In the genomic region with DNA sequence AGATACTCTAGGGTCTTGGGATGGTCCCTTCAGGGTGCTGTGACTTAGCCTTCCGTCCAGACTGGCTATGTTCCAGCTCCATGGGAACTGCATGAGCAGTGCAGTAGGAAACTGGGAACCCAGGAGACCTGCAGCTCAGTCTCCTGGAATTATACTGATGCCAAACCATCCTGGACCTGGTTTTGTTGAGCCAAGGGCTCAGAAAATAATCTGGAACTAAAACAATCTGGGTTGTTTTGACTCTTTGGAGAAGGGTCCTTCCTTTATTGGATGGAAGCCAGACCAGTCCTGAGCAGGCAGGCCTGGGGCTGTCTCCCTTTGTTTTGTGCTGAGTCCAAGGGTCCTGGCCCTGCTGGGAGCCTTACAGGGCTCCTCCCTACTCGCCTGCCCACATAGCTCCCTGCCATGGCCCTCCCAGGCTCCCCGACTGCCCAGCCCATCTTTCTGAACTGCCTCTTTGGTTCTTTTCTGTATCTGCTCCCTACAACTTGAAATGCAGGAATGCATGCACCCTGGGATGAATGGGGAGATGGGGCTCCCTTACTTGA, we compare ENCODE assay signal across 8 cellular contexts. TPM values are rescaled to one million over a fixed set of nuclear protein-coding genes. Genes with fewer than 3 reads are reported as not detected.
A peak's percentile ranks its signal among the peaks of the same experiment; 100 is the strongest.
DNase-seq lines count a peak whose midpoint lies in the region; ATAC-seq, FAIRE-seq and TF ChIP-seq lines count a peak whose summit lies in the region.

No MANE protein-coding gene starts in this region.

- H3K27ac ChIP-seq in right atrium auricular region (peak overlapping the region; percentile 93 to 96), GM12878 (ENCODE audit: control insufficient read depth, insufficient read depth) (no peak overlapping the region), mesodermal cell (ENCODE audit: low read depth, low read length, severe bottlenecking) (no peak overlapping the region)

- no peak for ATAC-seq in Right ventricle myocardium inferior
- no peak for ATAC-seq in GM12878

- BruUV-seq in GM12878 (replicated peaks; lab: Mats Ljungman, UMichigan): no TSS peak

- TF ChIP-seq EP300 in GM12878 (IDR thresholded peaks at IDR 0.05; ENCODE audit: borderline replicate concordance in 1 of 2, control insufficient read depth in 1 of 2, low read depth in 2 of 2, low read length in 2 of 2): no peak

- no peaks in the 10 kb centered on the region for H4K20me1 ChIP-seq in GM12878 (ENCODE audit: control insufficient read depth, insufficient read depth)

- H3K9me3 ChIP-seq in right atrium auricular region (no peaks in the 10 kb centered on the region), GM12878 (replicated peaks; ENCODE audit: control insufficient read depth, insufficient read depth, low read length) (no peaks in the 10 kb centered on the region), mesodermal cell (ENCODE audit: control insufficient read depth, low read length) (no peaks in the 10 kb centered on the region)

- in situ Hi-C loops in GM12878 (cut with MboI): no loop called here

- H3K4me3 ChIP-seq in right atrium auricular region (peak overlapping the region; percentile 63 to 79), GM12878 (peak overlapping the region; percentile 94), mesodermal cell (ENCODE audit: extremely low read depth, insufficient read depth, low read length, poor library complexity, severe bottlenecking) (peak overlapping the region; percentile 74)

- SMC1A ChIA-PET in GM12878 (lab: Charles Lee; ENCODE audit: uncharacterized antibody, unreplicated experiment): interaction anchor here (5.9 to 7.2 kb wide), 2 partner anchors 14 to 183 kb away, joined by 65 to 100 read pairs; a partner anchor contains a TSS

- peaks cover 23% of the 10 kb centered on the region for H3K79me2 ChIP-seq in GM12878 (ENCODE audit: control insufficient read depth, insufficient read depth, low read length)

- H2AFZ ChIP-seq in GM12878 (ENCODE audit: control insufficient read depth, low read depth, low read length): no peak overlapping the region

- H3K27me3 ChIP-seq in right atrium auricular region (no peaks in the 10 kb centered on the region), GM12878 (replicated peaks in 1 of 2; ENCODE audit: control insufficient read depth in 2 of 2, insufficient read depth in 2 of 2, low read length in 1 of 2) (no peaks in the 10 kb centered on the region)

- POLR2A ChIA-PET in GM12878 (lab: Charles Lee): interaction anchor here (0.5 to 3.4 kb wide), 2 partner anchors 27 to 553 kb away, joined by 3 to 18 read pairs; a partner anchor contains a TSS

- intact Hi-C loops in Right ventricle myocardium inferior (cut with DNase I): loop anchor here (5.0 kb wide), 1 partner anchor 186 kb away; no protein-coding TSS in a partner anchor
- intact Hi-C loops in GM12878 (cut with micrococcal nuclease; ENCODE audit: unreplicated experiment): loop anchor here (2.0 to 5.0 kb wide), 4 partner anchors 27 to 297 kb away; a partner anchor contains a TSS

- DNase-seq in right atrium auricular region (ENCODE audit: low spot score): no peak
- DNase-seq in Right ventricle myocardium inferior (ENCODE audit: missing footprints): no peak
- DNase-seq in GM12878 (ENCODE audit: low read depth, low spot score): no peak
- DNase-seq in D341Med (ENCODE audit: low spot score): no peak
- no peak for DNase-seq in effector CD4-positive, alpha-beta T cell
- DNase-seq in NOMO-1 treated with dmso at 0.1 percent for 144 hours (lab: John Stamatoyannopoulos, UW; ENCODE audit: unreplicated experiment): no peak
- DNase-seq in T1000 (lab: John Stamatoyannopoulos, UW): no peak

- no peak for TF ChIP-seq POLR2A in GM12878 (IDR thresholded peaks at IDR 0.05; ENCODE audit: low read depth, low read length)

- H3K9ac ChIP-seq in GM12878 (ENCODE audit: control insufficient read depth, insufficient read depth, low read length): peak overlapping the region; percentile 85

- CTCF ChIA-PET in GM12878 (lab: Yijun Ruan, JAX): interaction anchor here (1.6 to 10.4 kb wide), 4 partner anchors 14 to 185 kb away, joined by 4 to 167 read pairs (median 88); a partner anchor contains a TSS

- RAD21 ChIA-PET in GM12878 (lab: Charles Lee; ENCODE audit: unreplicated experiment): interaction anchor here (1.7 to 2.7 kb wide), 2 partner anchors 184 to 294 kb away, joined by 7 to 11 read pairs; no protein-coding TSS in a partner anchor

- FAIRE-seq in GM12878 (lab: Jason Lieb, UNC): no peak

- peak overlapping the region; percentile 98 for H3K4me2 ChIP-seq in GM12878 (ENCODE audit: control insufficient read depth, insufficient read depth)

- H3K4me1 ChIP-seq in right atrium auricular region (peaks cover 0 to 33% of the 10 kb centered on the region in 2 donors), GM12878 (ENCODE audit: control insufficient read depth, insufficient read depth, low read length) (peaks cover 10% of the 10 kb centered on the region), mesodermal cell (ENCODE audit: control insufficient read depth, insufficient read depth, low read length, poor library complexity, severe bottlenecking) (no peaks in the 10 kb centered on the region)

- no peak for TF ChIP-seq RAD21 in GM12878 (IDR thresholded peaks at IDR 0.05; ENCODE audit: insufficient read depth, low read depth, low read length)

- TF ChIP-seq CTCF in right atrium auricular region (IDR thresholded peaks at IDR 0.05): no peak
- no peak for TF ChIP-seq CTCF in GM12878 (IDR thresholded peaks at IDR 0.05 in 2 of 3, conservative IDR thresholded peaks at IDR 0.05 in 1 of 3; ENCODE audit: control insufficient read depth in 2 of 3, extremely low read depth in 1 of 3, insufficient read depth in 1 of 3, low read depth in 3 of 3, low read length in 3 of 3)

- 13% methylated on average over 3 of the region's 3 CpGs for WGBS in GM12878 (ENCODE audit: insufficient coverage, insufficient replicate concordance, low lambda C conversion rate, missing lambda C conversion rate)
- WGBS in mesodermal cell (ENCODE audit: insufficient coverage in 2 of 2), 2 experiments: 75 to 76% methylated on average over 1 to 2 of the region's 3 CpGs

- peaks cover 6% of the 10 kb centered on the region for H3K36me3 ChIP-seq in right atrium auricular region
- H3K36me3 ChIP-seq in GM12878 (ENCODE audit: control insufficient read depth in 2 of 2, insufficient read depth in 2 of 2, low read length in 1 of 2): 0 out of 4 replicates have a peak, but pooled peaks cover 0 to 4% of the 10 kb centered on the region in 2 experiments
- peaks cover 11% of the 10 kb centered on the region for H3K36me3 ChIP-seq in mesodermal cell (ENCODE audit: control insufficient read depth, insufficient read depth, low read length)

RNA-seq across cellular contexts. Expression of a gene that starts 1.2 kb away (rescaled TPM):
- total RNA-seq in right atrium auricular region (10 to 100 TPM; 25.9 to 28.1 TPM), Right ventricle myocardium inferior (56.9 TPM), GM12878 (2014; rRNA removed) (18.2 and 18.4 TPM in 2 replicates), GM12878 (2014; rRNA removed; fragmentation: Illumina TruSeq; extraction: Trizol) (7.3 and 10.1 TPM in 2 replicates), GM12878 (2021) (22.1 and 26.6 TPM in 2 replicates)
- 9.0 and 13.3 TPM in 2 replicates for total RNA-seq in GM12878 (2013; cell fraction: nucleolus; rRNA removed)
- polyA plus RNA-seq in GM12878 (2011; ENCODE audit: low read depth): 4.5 TPM
- polyA plus RNA-seq in GM12878 (2011; rRNA removed) (5.6 and 9.3 TPM in 2 replicates), GM12878 (2014; fragmentation: Illumina TruSeq; extraction: Trizol) (8.5 and 14.0 TPM in 2 replicates), GM12878 (2014; fragmentation: Nextera tagmentation; extraction: Ambion mirVana) (1 to 10 TPM; 7.1 to 9.5 TPM), GM12878 (2014; rRNA removed) (16.5 and 17.9 TPM in 2 replicates), GM12878 (2016; fragmentation: Nextera tagmentation; extraction: Ambion mirVana) (10 to 100 TPM; 21.5 TPM)
- 19.2 TPM in 2 replicates for polyA plus RNA-seq in GM12878 (2011; cell fraction: cytosol; rRNA removed)
- 29.3 and 36.2 TPM in 2 replicates for polyA plus RNA-seq in GM12878 (2011; cell fraction: nucleus; rRNA removed)
- 8.2 and 9.6 TPM in 2 replicates for polyA plus RNA-seq in GM12878 (2012)
- 24.2 and 29.7 TPM in 2 replicates for polyA minus RNA-seq in GM12878 (2011; rRNA and poly(A)+ RNA removed)
- 8.6 and 16.2 TPM in 2 replicates for polyA minus RNA-seq in GM12878 (2011; cell fraction: cytosol; rRNA and poly(A)+ RNA removed)
- 8.7 and 14.9 TPM in 2 replicates for polyA minus RNA-seq in GM12878 (2011; cell fraction: nucleus; rRNA and poly(A)+ RNA removed)
- 16.0 TPM for polyA plus RNA-seq in mesodermal cell (2013, experiment 1 of 2)
- 13.5 TPM for polyA plus RNA-seq in mesodermal cell (2013, experiment 2 of 2)

RNA-seq across cellular contexts. Expression of a gene that starts 14.4 kb away (rescaled TPM):
- total RNA-seq in right atrium auricular region: under 1 TPM in 1 of 2 donors, not detected in 1; 0.75 TPM
- total RNA-seq in Right ventricle myocardium inferior: 0.49 TPM
- 0.73 TPM in 1 of 2 replicates, not detected in the other for total RNA-seq in GM12878 (2013; cell fraction: nucleolus; rRNA removed)
- total RNA-seq in GM12878 (2014; rRNA removed): 0.98 and 2.1 TPM in 2 replicates
- total RNA-seq in GM12878 (2014; rRNA removed; fragmentation: Illumina TruSeq; extraction: Trizol): 0.40 and 0.69 TPM in 2 replicates
- total RNA-seq in GM12878 (2021): 1.8 and 2.9 TPM in 2 replicates
- polyA plus RNA-seq in GM12878 (2011; ENCODE audit: low read depth): not detected
- polyA plus RNA-seq in GM12878 (2011; rRNA removed): 0.11 TPM in 1 of 2 replicates, not detected in the other
- polyA plus RNA-seq in GM12878 (2011; cell fraction: cytosol; rRNA removed): 0.17 TPM in 1 of 2 replicates, not detected in the other
- 0.87 and 1.1 TPM in 2 replicates for polyA plus RNA-seq in GM12878 (2011; cell fraction: nucleus; rRNA removed)
- 1.4 and 1.8 TPM in 2 replicates for polyA plus RNA-seq in GM12878 (2012)
- 0.34 and 0.36 TPM in 2 replicates for polyA plus RNA-seq in GM12878 (2014; fragmentation: Illumina TruSeq; extraction: Trizol)
- under 1 TPM; 0.06 to 0.16 TPM for polyA plus RNA-seq in GM12878 (2014; fragmentation: Nextera tagmentation; extraction: Ambion mirVana)
- 1.4 and 2.8 TPM in 2 replicates for polyA plus RNA-seq in GM12878 (2014; rRNA removed)
- polyA plus RNA-seq in GM12878 (2016; fragmentation: Nextera tagmentation; extraction: Ambion mirVana): under 1 TPM in 1 of 2 experiments, not detected in 1; 0.21 TPM
- polyA minus RNA-seq in GM12878 (2011; rRNA and poly(A)+ RNA removed): not detected in 2 replicates
- polyA minus RNA-seq in GM12878 (2011; cell fraction: cytosol; rRNA and poly(A)+ RNA removed): not detected in 2 replicates
- 0.38 TPM in 1 of 2 replicates, not detected in the other for polyA minus RNA-seq in GM12878 (2011; cell fraction: nucleus; rRNA and poly(A)+ RNA removed)
- polyA plus RNA-seq in mesodermal cell (2013, experiment 1 of 2): 0.26 TPM
- polyA plus RNA-seq in mesodermal cell (2013, experiment 2 of 2): not detected

RNA-seq across cellular contexts. Expression of a gene that starts 21.8 kb away (rescaled TPM):
- 10 to 100 TPM; 20.5 to 23.0 TPM for total RNA-seq in right atrium auricular region
- 14.8 TPM for total RNA-seq in Right ventricle myocardium inferior
- 40.0 and 46.8 TPM in 2 replicates for total RNA-seq in GM12878 (2013; cell fraction: nucleolus; rRNA removed)
- total RNA-seq in GM12878 (2014; rRNA removed): 67.2 and 75.1 TPM in 2 replicates
- total RNA-seq in GM12878 (2014; rRNA removed; fragmentation: Illumina TruSeq; extraction: Trizol): 32.2 and 37.9 TPM in 2 replicates
- 58.0 and 60.1 TPM in 2 replicates for total RNA-seq in GM12878 (2021)
- 16.1 TPM for polyA plus RNA-seq in GM12878 (2011; ENCODE audit: low read depth)
- polyA plus RNA-seq in GM12878 (2011; rRNA removed): 30.7 and 44.0 TPM in 2 replicates
- polyA plus RNA-seq in GM12878 (2011; cell fraction: cytosol; rRNA removed): 72.9 and 90.9 TPM in 2 replicates
- polyA plus RNA-seq in GM12878 (2011; cell fraction: nucleus; rRNA removed): 240 and 297 TPM in 2 replicates
- 28.3 and 30.7 TPM in 2 replicates for polyA plus RNA-seq in GM12878 (2012)
- polyA plus RNA-seq in GM12878 (2014; fragmentation: Illumina TruSeq; extraction: Trizol): 22.4 and 43.2 TPM in 2 replicates
- 10 to 100 TPM; 13.1 to 14.3 TPM for polyA plus RNA-seq in GM12878 (2014; fragmentation: Nextera tagmentation; extraction: Ambion mirVana)
- 74.5 and 76.2 TPM in 2 replicates for polyA plus RNA-seq in GM12878 (2014; rRNA removed)
- 10 to 100 TPM; 76.6 to 82.9 TPM for polyA plus RNA-seq in GM12878 (2016; fragmentation: Nextera tagmentation; extraction: Ambion mirVana)
- polyA minus RNA-seq in GM12878 (2011; rRNA and poly(A)+ RNA removed): 41.1 and 68.5 TPM in 2 replicates
- polyA minus RNA-seq in GM12878 (2011; cell fraction: cytosol; rRNA and poly(A)+ RNA removed): 18.2 and 18.3 TPM in 2 replicates
- 79.7 and 117 TPM in 2 replicates for polyA minus RNA-seq in GM12878 (2011; cell fraction: nucleus; rRNA and poly(A)+ RNA removed)
- polyA plus RNA-seq in mesodermal cell (2013, experiment 1 of 2): 20.3 TPM
- polyA plus RNA-seq in mesodermal cell (2013, experiment 2 of 2): 12.6 TPM

RNA-seq across cellular contexts. Expression of a gene that starts 26.8 kb away (rescaled TPM):
- 100 to 1,000 TPM; 108 to 154 TPM for total RNA-seq in right atrium auricular region
- total RNA-seq in Right ventricle myocardium inferior: 84.5 TPM
- total RNA-seq in GM12878 (2013; cell fraction: nucleolus; rRNA removed): 39.3 and 44.3 TPM in 2 replicates
- 176 and 177 TPM in 2 replicates for total RNA-seq in GM12878 (2014; rRNA removed)
- 70.0 and 75.8 TPM in 2 replicates for total RNA-seq in GM12878 (2014; rRNA removed; fragmentation: Illumina TruSeq; extraction: Trizol)
- total RNA-seq in GM12878 (2021): 115 and 120 TPM in 2 replicates
- polyA plus RNA-seq in GM12878 (2011; ENCODE audit: low read depth): 59.4 TPM
- polyA plus RNA-seq in GM12878 (2011; rRNA removed): 72.2 and 132 TPM in 2 replicates
- polyA plus RNA-seq in GM12878 (2011; cell fraction: cytosol; rRNA removed): 218 and 285 TPM in 2 replicates
- 267 and 300 TPM in 2 replicates for polyA plus RNA-seq in GM12878 (2011; cell fraction: nucleus; rRNA removed)
- polyA plus RNA-seq in GM12878 (2012): 76.2 and 83.3 TPM in 2 replicates
- polyA plus RNA-seq in GM12878 (2014; fragmentation: Illumina TruSeq; extraction: Trizol): 30.1 and 70.5 TPM in 2 replicates
- 100 to 1,000 TPM in 1 of 2 experiments, 10 to 100 TPM in 1; 65.3 to 157 TPM for polyA plus RNA-seq in GM12878 (2014; fragmentation: Nextera tagmentation; extraction: Ambion mirVana)
- polyA plus RNA-seq in GM12878 (2014; rRNA removed): 156 and 159 TPM in 2 replicates
- polyA plus RNA-seq in GM12878 (2016; fragmentation: Nextera tagmentation; extraction: Ambion mirVana): 100 to 1,000 TPM; 247 to 250 TPM
- polyA minus RNA-seq in GM12878 (2011; rRNA and poly(A)+ RNA removed): 82.2 and 119 TPM in 2 replicates
- polyA minus RNA-seq in GM12878 (2011; cell fraction: cytosol; rRNA and poly(A)+ RNA removed): 35.1 and 43.2 TPM in 2 replicates
- 65.8 and 94.1 TPM in 2 replicates for polyA minus RNA-seq in GM12878 (2011; cell fraction: nucleus; rRNA and poly(A)+ RNA removed)
- 133 TPM for polyA plus RNA-seq in mesodermal cell (2013, experiment 1 of 2)
- 103 TPM for polyA plus RNA-seq in mesodermal cell (2013, experiment 2 of 2)

RNA-seq across cellular contexts. Expression of a gene that starts 31.0 kb away (rescaled TPM):
- total RNA-seq in right atrium auricular region (10 to 100 TPM; 33.0 to 48.5 TPM), Right ventricle myocardium inferior (39.1 TPM), GM12878 (2014; rRNA removed) (61.0 and 63.8 TPM in 2 replicates), GM12878 (2014; rRNA removed; fragmentation: Illumina TruSeq; extraction: Trizol) (27.2 and 28.7 TPM in 2 replicates), GM12878 (2021) (45.4 and 47.3 TPM in 2 replicates)
- total RNA-seq in GM12878 (2013; cell fraction: nucleolus; rRNA removed): 15.2 and 15.5 TPM in 2 replicates
- polyA plus RNA-seq in GM12878 (2011; ENCODE audit: low read depth): 7.1 TPM
- polyA plus RNA-seq in GM12878 (2011; rRNA removed) (9.8 and 18.0 TPM in 2 replicates), GM12878 (2014; fragmentation: Illumina TruSeq; extraction: Trizol) (18.6 and 30.0 TPM in 2 replicates), GM12878 (2014; fragmentation: Nextera tagmentation; extraction: Ambion mirVana) (1 to 10 TPM in 1 of 2 experiments, under 1 TPM in 1; 0.98 to 2.8 TPM), GM12878 (2014; rRNA removed) (53.5 and 67.0 TPM in 2 replicates), GM12878 (2016; fragmentation: Nextera tagmentation; extraction: Ambion mirVana) (1 to 10 TPM; 7.2 to 9.6 TPM)
- polyA plus RNA-seq in GM12878 (2011; cell fraction: cytosol; rRNA removed): 27.5 and 46.7 TPM in 2 replicates
- 22.6 and 26.7 TPM in 2 replicates for polyA plus RNA-seq in GM12878 (2011; cell fraction: nucleus; rRNA removed)
- polyA plus RNA-seq in GM12878 (2012): 19.7 and 20.5 TPM in 2 replicates
- polyA minus RNA-seq in GM12878 (2011; rRNA and poly(A)+ RNA removed): 13.2 and 22.9 TPM in 2 replicates
- 12.6 and 14.2 TPM in 2 replicates for polyA minus RNA-seq in GM12878 (2011; cell fraction: cytosol; rRNA and poly(A)+ RNA removed)
- polyA minus RNA-seq in GM12878 (2011; cell fraction: nucleus; rRNA and poly(A)+ RNA removed): 9.3 and 15.2 TPM in 2 replicates
- 71.6 TPM for polyA plus RNA-seq in mesodermal cell (2013, experiment 1 of 2)
- 57.1 TPM for polyA plus RNA-seq in mesodermal cell (2013, experiment 2 of 2)

Comparison
In these comparisons a context has a peak if more than half of its experiments do, and no peak if none do; other contexts are left out.
1. H3K27ac ChIP-seq: peak in right atrium auricular region (2 of 2); none in GM12878 (single experiment) and mesodermal cell (single experiment).
2. Peak in every context shown above with its lines, with median percentiles within 50 percentile points of each other: H3K4me3 ChIP-seq.